In the genomic region with DNA sequence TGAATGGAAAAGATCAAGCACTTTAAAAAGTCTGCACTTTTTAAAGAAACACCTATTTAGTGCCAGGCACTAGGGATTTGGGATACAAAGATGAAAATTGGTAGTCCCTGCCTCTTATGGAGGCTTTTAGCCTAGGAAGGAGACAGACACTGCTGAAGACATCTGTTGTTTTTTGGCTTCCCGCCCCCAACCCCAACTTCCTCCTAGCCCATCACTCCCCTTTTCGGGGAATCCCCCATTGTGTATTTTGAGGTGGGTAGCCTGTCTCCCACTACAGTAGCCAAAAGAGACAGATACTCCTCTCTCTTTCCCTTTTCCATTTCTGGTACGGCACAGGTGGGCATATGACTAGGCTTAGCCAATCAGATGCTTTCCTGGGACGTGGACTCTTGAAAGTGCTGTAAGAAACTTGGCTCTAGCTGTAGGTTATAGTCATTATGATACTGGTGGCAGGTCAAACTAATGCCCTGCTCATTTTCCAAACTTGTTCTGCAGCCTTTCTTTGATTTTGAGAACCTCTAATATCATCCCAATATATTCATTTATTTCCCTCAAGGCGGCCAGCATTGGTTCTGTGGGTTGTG, we compare ENCODE assay signal across 15 cellular contexts.
DNase-seq lines count a peak whose midpoint lies in the region; ATAC-seq and TF ChIP-seq lines count a peak whose summit lies in the region.
"Had no signal": no experiment of that assay in that cellular context is flagged by ENCODE, and none has a peak within 500 bp of the region (broad histone marks: within the 10 kb centered on the region; RNA-seq: fewer than 3 reads in every experiment).

No MANE protein-coding gene starts in this region.

- peaks cover 4% of the 10 kb centered on the region for H3K4me1 Mint-ChIP-seq in endothelial cell (ENCODE audit: unreplicated experiment)
- H3K4me1 Mint-ChIP-seq: brain, H9 had no signal

- no peaks in the 10 kb centered on the region for H3K36me3 Mint-ChIP-seq in endothelial cell (ENCODE audit: low read depth, unreplicated experiment)
- H3K36me3 Mint-ChIP-seq: brain; CD8-positive, alpha-beta T cell had no signal

- no peak overlapping the region for H3K4me3 Mint-ChIP-seq in endothelial cell (ENCODE audit: unreplicated experiment)
- H3K4me3 Mint-ChIP-seq: brain; CD8-positive, alpha-beta T cell; H9 had no signal

- ATAC-seq in GM18858 (IDR thresholded peaks at IDR 0.05; ENCODE audit: unreplicated experiment), result peak; percentile 59
- peak; percentile 47 for ATAC-seq in GM21717 (IDR thresholded peaks at IDR 0.05; ENCODE audit: unreplicated experiment)
- peak; percentile 66 for ATAC-seq in HG03342 (IDR thresholded peaks at IDR 0.05; ENCODE audit: unreplicated experiment)
- ATAC-seq: CD8-positive, alpha-beta T cell; K562 had no signal

- TF ChIP-seq CTCF in endothelial cell (IDR thresholded peaks at IDR 0.05; ENCODE audit: unreplicated experiment), result no peak

- no peaks in the 10 kb centered on the region for H3K27me3 Mint-ChIP-seq in endothelial cell (ENCODE audit: unreplicated experiment)

- DNase-seq in medulla oblongata (ENCODE audit: extremely low spot score) (peak; percentile 7), DMS153 (lab: John Stamatoyannopoulos, UW) (no peak), NCI-H1105 treated with DMSO at 0.1 percent for 48 hours (lab: John Stamatoyannopoulos, UW) (no peak), NCI-H82 treated with DMSO at 0.1 percent for 48 hours (lab: John Stamatoyannopoulos, UW; ENCODE audit: unreplicated experiment) (no peak), endothelial cell (ENCODE audit: low spot score) (no peak)
- DNase-seq: CD8-positive, alpha-beta T cell; H9; hippocampal formation; mesenchymal stem cell; tibial artery had no signal

- no peaks in the 10 kb centered on the region for H3K9me3 Mint-ChIP-seq in endothelial cell (ENCODE audit: unreplicated experiment)

- no peak overlapping the region for H3K27ac Mint-ChIP-seq in endothelial cell (ENCODE audit: unreplicated experiment)
- H3K27ac Mint-ChIP-seq: brain; CD8-positive, alpha-beta T cell; H9 had no signal
